ENCODE assay signal across 8 cellular contexts in genomic region chr5:94693043-94693822, GRCh38.
DNase-seq lines count a peak whose midpoint lies in the region; ATAC-seq and TF ChIP-seq lines count a peak whose summit lies in the region.

No MANE protein-coding gene starts in this region.

- peak; percentile 69 for ATAC-seq in left lobe of liver

- TF ChIP-seq CTCF in GM20000 (IDR thresholded peaks at IDR 0.05; ENCODE audit: extremely low read depth, missing control alignments) = no peak

- DNase-seq in NCI-H1417 (lab: John Stamatoyannopoulos, UW) (peak in 2 of 3 experiments; percentile 51 to 65), NCI-H1417 treated with DMSO at 0.1 percent for 48 hours (lab: John Stamatoyannopoulos, UW) (no peak), HCEC 1CT (peak; percentile 93), NCI-H1694 treated with DMSO at 0.1 percent for 48 hours (lab: John Stamatoyannopoulos, UW) (peak; percentile 62), astrocyte of the hippocampus (ENCODE audit: low read depth, low spot score) (peak; percentile 82), left lobe of liver (ENCODE audit: low spot score) (no peak), head of caudate nucleus (no peak), GM20000 (ENCODE audit: low spot score) (no peak)

- intact Hi-C loops in head of caudate nucleus (cut with DNase I) = no loop called here

Comparison
In these comparisons a context has a peak if more than half of its experiments do, and no peak if none do; other contexts are left out.
1. DNase-seq: peak in NCI-H1417 (2 of 3), HCEC 1CT (single experiment), NCI-H1694 treated with DMSO at 0.1 percent for 48 hours (single experiment) and astrocyte of the hippocampus (single experiment); none in NCI-H1417 treated with DMSO at 0.1 percent for 48 hours (single experiment), left lobe of liver (single experiment), head of caudate nucleus (0 of 42) and GM20000 (single experiment).